In the genomic region with DNA sequence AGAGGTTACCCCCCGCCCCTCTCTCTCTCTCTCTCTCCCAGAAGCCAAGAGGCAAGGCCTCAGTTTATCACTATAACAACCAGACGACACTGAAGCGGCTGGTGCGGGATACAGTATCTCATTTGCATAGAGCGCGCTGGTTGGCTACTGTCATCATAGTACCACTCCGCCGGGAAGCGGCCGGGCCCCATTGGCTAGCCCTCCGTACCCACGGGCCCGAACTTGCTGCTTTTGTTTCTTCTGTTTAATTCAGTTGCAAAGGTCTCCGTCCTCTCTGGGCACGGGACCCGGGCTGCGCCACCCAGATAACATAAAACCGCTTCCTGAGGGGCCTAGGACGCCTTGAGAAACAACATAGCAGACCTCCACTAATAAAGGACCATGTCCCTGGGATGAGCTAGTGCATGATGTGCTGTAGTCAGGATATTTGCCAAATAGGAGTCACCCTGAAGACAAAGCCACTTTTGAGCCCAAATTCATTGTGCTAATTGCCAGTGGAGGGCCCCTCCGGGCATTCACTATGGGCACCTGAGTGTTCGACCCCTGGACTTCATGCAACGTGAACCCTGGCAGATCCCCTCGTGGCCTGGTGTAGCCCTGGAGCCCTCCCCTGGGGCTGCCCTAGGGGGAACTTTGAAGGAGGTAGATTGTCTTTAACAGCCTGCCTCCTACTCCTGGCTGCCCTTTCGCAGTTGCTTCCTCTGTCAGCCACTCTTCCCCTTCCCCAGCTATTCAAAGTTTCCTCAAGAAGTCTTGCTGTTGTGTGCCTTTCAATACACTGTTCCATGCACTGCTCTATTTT, we compare ENCODE assay signal across 8 cellular contexts.
DNase-seq lines count a peak whose midpoint lies in the region; ATAC-seq, FAIRE-seq and TF ChIP-seq lines count a peak whose summit lies in the region.

TSS of gene PCYT1B (minus strand) at position 91 of the 802 bp plus-strand sequence. CDS start 242 bp downstream, outside the sequence.

- no peak for TF ChIP-seq CTCF in D721Med (IDR thresholded peaks at IDR 0.05; ENCODE audit: insufficient read depth, missing control alignments)

- peak; percentile 81 for ATAC-seq in HG02623 (IDR thresholded peaks at IDR 0.05; ENCODE audit: unreplicated experiment)

- FAIRE-seq in D721Med (lab: Jason Lieb, UNC): no peak

- peak; percentile 42 for DNase-seq in DMS79 (lab: John Stamatoyannopoulos, UW)
- DNase-seq in NCI-H2081 treated with DMSO at 0.1 percent for 48 hours (lab: John Stamatoyannopoulos, UW): peak; percentile 56
- peak; percentile 69 for DNase-seq in activated CD4-positive, alpha-beta T cell treated with anti-CD3 and anti-CD28 coated beads for 48 hours
- DNase-seq in cerebellar nuclear complex (lab: John Stamatoyannopoulos, UW): peak; percentile 0 to 24
- DNase-seq in islet precursor cell: peak; percentile 97
- DNase-seq in stimulated activated CD4-positive, alpha-beta T cell treated with anti-CD3 and anti-CD28 coated beads, Interleukin-15, amount 100 ng/mL, for 24 hours: peak; percentile 72
- DNase-seq in D721Med (ENCODE audit: insufficient read length, low spot score): no peak
